Comparison of ENCODE assay signal across 9 cellular contexts in genomic region chr2:63590621-63591408, GRCh38. TPM values are rescaled to one million over a fixed set of nuclear protein-coding genes. Genes with fewer than 3 reads are reported as not detected.
A peak's percentile ranks its signal among the peaks of the same experiment; 100 is the strongest.
DNase-seq lines count a peak whose midpoint lies in the region; ATAC-seq and TF ChIP-seq lines count a peak whose summit lies in the region.
"Had no signal": no experiment of that assay in that cellular context is flagged by ENCODE, and none has a peak within 500 bp of the region (broad histone marks: within the 10 kb centered on the region; RNA-seq: fewer than 3 reads in every experiment).

No MANE protein-coding gene starts in this region.

- H3F3A ChIP-seq in SK-N-SH (replicated peaks; ENCODE audit: insufficient read depth), result no peaks in the 10 kb centered on the region

- H3K4me2 ChIP-seq in SK-N-SH, result peak overlapping the region; percentile 79; the same call in 1 of the 2 replicates

- H3K4me1 ChIP-seq in SK-N-SH (ENCODE audit: control insufficient read depth in 1 of 2, insufficient read depth in 2 of 2, low read depth in 1 of 2, low read length in 1 of 2) (peaks cover 6 to 11% of the 10 kb centered on the region in 2 experiments), endodermal cell (ENCODE audit: control insufficient read depth, insufficient read depth, low read length) (peaks cover 9% of the 10 kb centered on the region), psoas muscle (peaks cover 43% of the 10 kb centered on the region)

- H3K79me2 ChIP-seq in SK-N-SH (ENCODE audit: insufficient read depth), result peaks cover 84% of the 10 kb centered on the region

- 54% methylated on average over 3 of the region's 3 CpGs for WGBS in SK-N-SH (ENCODE audit: low lambda C conversion rate)
- 81% methylated on average over 3 of the region's 3 CpGs; no CpG with 5 or more reads in 1 of the 2 experiments for WGBS in endodermal cell (ENCODE audit: insufficient coverage in 1 of 2, insufficient read length in 1 of 2), 2 experiments
- 30 to 38% (median 31%) methylated on average over 3 of the region's 3 CpGs for WGBS in psoas muscle, 3 donors

- POLR2A ChIA-PET in SK-N-SH (lab: Yijun Ruan, JAX), result no interaction called here

- H3K27me3 ChIP-seq in SK-N-SH (ENCODE audit: insufficient read depth), result no peaks in the 10 kb centered on the region
- no peaks in the 10 kb centered on the region for H3K27me3 ChIP-seq in endodermal cell (ENCODE audit: control insufficient read depth, insufficient read depth, low read length, poor library complexity, severe bottlenecking)
- no peaks in the 10 kb centered on the region for H3K27me3 ChIP-seq in psoas muscle (ENCODE audit: insufficient read depth in 3 of 3, low read length in 2 of 3)

- no peaks in the 10 kb centered on the region for H3K27me3 Mint-ChIP-seq in endodermal cell (ENCODE audit: insufficient read depth)

- H3K27ac Mint-ChIP-seq in endodermal cell, result no peak overlapping the region

- no peak overlapping the region for H3K4me3 ChIP-seq in SK-N-SH (ENCODE audit: low read depth in 2 of 2, low read length in 1 of 2)
- peak overlapping the region; percentile 97 for H3K4me3 ChIP-seq in endodermal cell (ENCODE audit: low read length)
- H3K4me3 ChIP-seq in psoas muscle, result peak overlapping the region; percentile 79

- TF ChIP-seq CTCF in SK-N-SH (IDR thresholded peaks at IDR 0.05) (no peak), endodermal cell (conservative IDR thresholded peaks at IDR 0.05) (no peak), psoas muscle (IDR thresholded peaks at IDR 0.05) (no peak)

- no peaks in the 10 kb centered on the region for H4K20me1 ChIP-seq in SK-N-SH (ENCODE audit: insufficient read depth)

- DNase-seq in SK-N-SH (no peak), NCI-H69 (lab: John Stamatoyannopoulos, UW) (peak; percentile 75), endodermal cell (no peak), psoas muscle (no peak), NCI-H446 treated with DMSO at 0.1 percent for 48 hours (lab: John Stamatoyannopoulos, UW) (no peak), SK-N-DZ (ENCODE audit: low spot score) (no peak)
- DNase-seq: C1 segment of cervical spinal cord had no signal

- TF ChIP-seq RAD21 in SK-N-SH (IDR thresholded peaks at IDR 0.05; ENCODE audit: low read length), result no peak

- intact Hi-C loops in psoas muscle (cut with DNase I), result loop anchor here in 1 of 2 donors (10.0 kb wide), 1 partner anchor 274 kb away; no protein-coding TSS in a partner anchor

- peaks cover 23% of the 10 kb centered on the region for H3K4me1 Mint-ChIP-seq in endodermal cell

- peak overlapping the region; percentile 96 for H3K4me3 Mint-ChIP-seq in endodermal cell

- ATAC-seq in SK-N-SH treated with all-trans-retinoic acid at 6 μM for 48 hours (no peak), psoas muscle (peak in 2 of 4 donors; percentile 53 to 54), GM19455 (IDR thresholded peaks at IDR 0.05; ENCODE audit: unreplicated experiment) (no peak)

- H3K9me3 Mint-ChIP-seq in endodermal cell, result no peaks in the 10 kb centered on the region

- H3K9ac ChIP-seq in SK-N-SH (no peak overlapping the region), endodermal cell (ENCODE audit: extremely low read depth, low read length, poor library complexity, severe bottlenecking) (no peak overlapping the region)

- TF ChIP-seq EP300 in SK-N-SH (IDR thresholded peaks at IDR 0.05; ENCODE audit: borderline replicate concordance in 1 of 2, low read depth in 1 of 2, low read length in 1 of 2), result no peak

- H3K9me3 ChIP-seq in SK-N-SH (no peaks in the 10 kb centered on the region), endodermal cell (ENCODE audit: control insufficient read depth, low read length) (no peaks in the 10 kb centered on the region), psoas muscle (no peaks in the 10 kb centered on the region)

- no peak overlapping the region for H2AFZ ChIP-seq in SK-N-SH (ENCODE audit: low read depth)

- H3K36me3 Mint-ChIP-seq in endodermal cell (ENCODE audit: low read depth), result peaks cover 20% of the 10 kb centered on the region

- H3K27ac ChIP-seq in SK-N-SH (ENCODE audit: low read depth in 2 of 2, low read length in 1 of 2) (no peak overlapping the region), endodermal cell (ENCODE audit: low read depth, low read length) (no peak overlapping the region), psoas muscle (peak overlapping the region; percentile 56)

- H3K36me3 ChIP-seq in SK-N-SH (replicated peaks in 1 of 2; ENCODE audit: control insufficient read depth in 1 of 2, insufficient read depth in 2 of 2, low read length in 1 of 2), result peaks cover 23 to 35% of the 10 kb centered on the region in 2 experiments
- peaks cover 38% of the 10 kb centered on the region for H3K36me3 ChIP-seq in endodermal cell (ENCODE audit: control insufficient read depth, insufficient read depth, low read length)
- peaks cover 0 to 28% of the 10 kb centered on the region in 2 donors for H3K36me3 ChIP-seq in psoas muscle (ENCODE audit: insufficient read depth in 1 of 2, low read depth in 1 of 2)

- CTCF ChIA-PET in SK-N-SH (lab: Yijun Ruan, JAX), result interaction anchor here (2.0 kb wide), 1 partner anchor 270 kb away, joined by 4 read pairs; no protein-coding TSS in a partner anchor

- H3K9me2 ChIP-seq in SK-N-SH, result no peaks in the 10 kb centered on the region

TF ChIP-seq in SK-N-SH, 30 proteins besides CTCF, POLR2A, EP300 and RAD21:
- no peak for TF ChIP-seq POLR2AphosphoS5 (IDR thresholded peaks at IDR 0.05; ENCODE audit: low read depth, low read length)

TF ChIP-seq in SK-N-SH treated with all-trans-retinoic acid at 6 μM for 48 hours, 23 proteins besides CTCF, POLR2A, EP300 and RAD21 (continues in another document):
- no peak for TF ChIP-seq ZFP30 (CRISPR knock-in tag; IDR thresholded peaks at IDR 0.05)
- no peak for TF ChIP-seq BACH2 (CRISPR knock-in tag; IDR thresholded peaks at IDR 0.05; ENCODE audit: borderline replicate concordance)
- TF ChIP-seq TSHZ2 (CRISPR knock-in tag; IDR thresholded peaks at IDR 0.05), result no peak
- TF ChIP-seq ISL1 (CRISPR knock-in tag; IDR thresholded peaks at IDR 0.05), result no peak
- TF ChIP-seq OSR1 (CRISPR knock-in tag; IDR thresholded peaks at IDR 0.05), result no peak
- TF ChIP-seq PPARA (CRISPR knock-in tag; IDR thresholded peaks at IDR 0.05; ENCODE audit: borderline replicate concordance), result no peak
- TF ChIP-seq, protein P1, sequence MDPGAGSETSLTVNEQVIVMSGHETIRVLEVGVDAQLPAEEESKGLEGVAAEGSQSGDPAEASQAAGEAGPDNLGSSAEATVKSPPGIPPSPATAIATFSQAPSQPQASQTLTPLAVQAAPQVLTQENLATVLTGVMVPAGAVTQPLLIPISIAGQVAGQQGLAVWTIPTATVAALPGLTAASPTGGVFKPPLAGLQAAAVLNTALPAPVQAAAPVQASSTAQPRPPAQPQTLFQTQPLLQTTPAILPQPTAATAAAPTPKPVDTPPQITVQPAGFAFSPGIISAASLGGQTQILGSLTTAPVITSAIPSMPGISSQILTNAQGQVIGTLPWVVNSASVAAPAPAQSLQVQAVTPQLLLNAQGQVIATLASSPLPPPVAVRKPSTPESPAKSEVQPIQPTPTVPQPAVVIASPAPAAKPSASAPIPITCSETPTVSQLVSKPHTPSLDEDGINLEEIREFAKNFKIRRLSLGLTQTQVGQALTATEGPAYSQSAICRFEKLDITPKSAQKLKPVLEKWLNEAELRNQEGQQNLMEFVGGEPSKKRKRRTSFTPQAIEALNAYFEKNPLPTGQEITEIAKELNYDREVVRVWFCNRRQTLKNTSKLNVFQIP (CRISPR knock-in tag; IDR thresholded peaks at IDR 0.05; ENCODE audit: borderline replicate concordance, low read depth), result no peak
- TF ChIP-seq ZNF70 (CRISPR knock-in tag; IDR thresholded peaks at IDR 0.05), result no peak
- no peak for TF ChIP-seq CSDC2 (CRISPR knock-in tag; IDR thresholded peaks at IDR 0.05)

RNA-seq across cellular contexts. Expression of gene MDH1, which starts 2.1 kb away (rescaled TPM):
- polyA plus RNA-seq in SK-N-SH (2012; rRNA removed), result 201 and 267 TPM in 2 replicates
- 279 and 297 TPM in 2 replicates for polyA plus RNA-seq in SK-N-SH (2012; cell fraction: cytosol; rRNA removed)
- 129 and 170 TPM in 2 replicates for polyA plus RNA-seq in SK-N-SH (2012; cell fraction: nucleus; rRNA removed)
- 100 to 1,000 TPM; 160 to 259 TPM for total RNA-seq in endodermal cell
- polyA plus RNA-seq in endodermal cell (2013, experiment 1 of 2), result 235 TPM
- 226 TPM for polyA plus RNA-seq in endodermal cell (2013, experiment 2 of 2)
- total RNA-seq in psoas muscle, result 100 to 1,000 TPM; 185 to 564 (median 310) TPM
- polyA plus RNA-seq in psoas muscle, result 100 to 1,000 TPM; 256 to 457 (median 386) TPM
- 368 and 401 TPM in 2 replicates for polyA plus RNA-seq in SK-N-DZ (2014; cell fraction: cytosol; rRNA removed)
- 205 and 244 TPM in 2 replicates for polyA plus RNA-seq in SK-N-DZ (2014; cell fraction: nucleus; rRNA removed)

RNA-seq across cellular contexts. Expression of gene WDPCP, which starts 2.5 kb away (rescaled TPM):
- polyA plus RNA-seq in SK-N-SH (2012; rRNA removed) (3.1 and 5.5 TPM in 2 replicates), psoas muscle (1 to 10 TPM; 1.7 to 4.0 (median 2.8) TPM)
- 3.4 and 3.9 TPM in 2 replicates for polyA plus RNA-seq in SK-N-SH (2012; cell fraction: cytosol; rRNA removed)
- polyA plus RNA-seq in SK-N-SH (2012; cell fraction: nucleus; rRNA removed), result 6.9 and 8.3 TPM in 2 replicates
- total RNA-seq in endodermal cell (10 to 100 TPM; 11.8 to 25.1 TPM), psoas muscle (10 to 100 TPM in 2 of 4 donors, 1 to 10 TPM in 2; 4.4 to 17.2 (median 11.5) TPM)
- 6.9 TPM for polyA plus RNA-seq in endodermal cell (2013, experiment 1 of 2)
- polyA plus RNA-seq in endodermal cell (2013, experiment 2 of 2), result 8.1 TPM
- polyA plus RNA-seq in SK-N-DZ (2014; cell fraction: cytosol; rRNA removed), result 2.2 and 5.4 TPM in 2 replicates
- polyA plus RNA-seq in SK-N-DZ (2014; cell fraction: nucleus; rRNA removed), result 3.2 and 7.6 TPM in 2 replicates

Comparison
In these comparisons a context has a peak if more than half of its experiments do, and no peak if none do; other contexts are left out.
1. H3K4me3 ChIP-seq: peak in endodermal cell (single experiment) and psoas muscle (single experiment); none in SK-N-SH (0 of 2).